ENCODE assay signal across 2 cellular contexts in genomic region chrX:123223859-123224258, GRCh38.
TF ChIP-seq lines count a peak whose summit lies in the region.

No MANE protein-coding gene starts in this region.

TF ChIP-seq in GM12878, 131 proteins besides CTCF, POLR2A, EP300 and RAD21 (continued from another document):
- TF ChIP-seq RELA (IDR thresholded peaks at IDR 0.05; ENCODE audit: borderline replicate concordance, partially characterized antibody) (no peak), FOS (IDR thresholded peaks at IDR 0.05; ENCODE audit: borderline replicate concordance, extremely low read depth, insufficient read length) (no peak), PAX8 (IDR thresholded peaks at IDR 0.05) (no peak), IKZF1 (conservative IDR thresholded peaks at IDR 0.05) (0 out of 2 replicates have a peak, but pooled peaks have one; percentile 11), IRF4 (IDR thresholded peaks at IDR 0.05; ENCODE audit: low read depth, low read length) (0 out of 2 replicates have a peak, but pooled peaks have one; percentile 35), JUND (IDR thresholded peaks at IDR 0.05; ENCODE audit: low read depth, low read length) (0 out of 2 replicates have a peak, but pooled peaks have one; percentile 19), STAT1 (conservative IDR thresholded peaks at IDR 0.05) (no peak), SRF (IDR thresholded peaks at IDR 0.05; ENCODE audit: low read depth in 2 of 2, low read length in 2 of 2) (no peak), RAD51 (IDR thresholded peaks at IDR 0.05) (no peak)
TF ChIP-seq in GM12878: peak in this region for 9.

TF ChIP-seq in SK-N-SH treated with all-trans-retinoic acid at 6 μM for 48 hours, 23 proteins besides CTCF, POLR2A, EP300 and RAD21 (continued from another document):
- TF ChIP-seq POU6F1 (CRISPR knock-in tag; IDR thresholded peaks at IDR 0.05; ENCODE audit: borderline replicate concordance, low read depth), result no peak
